ENCODE assay signal across 8 cellular contexts in the genomic region with DNA sequence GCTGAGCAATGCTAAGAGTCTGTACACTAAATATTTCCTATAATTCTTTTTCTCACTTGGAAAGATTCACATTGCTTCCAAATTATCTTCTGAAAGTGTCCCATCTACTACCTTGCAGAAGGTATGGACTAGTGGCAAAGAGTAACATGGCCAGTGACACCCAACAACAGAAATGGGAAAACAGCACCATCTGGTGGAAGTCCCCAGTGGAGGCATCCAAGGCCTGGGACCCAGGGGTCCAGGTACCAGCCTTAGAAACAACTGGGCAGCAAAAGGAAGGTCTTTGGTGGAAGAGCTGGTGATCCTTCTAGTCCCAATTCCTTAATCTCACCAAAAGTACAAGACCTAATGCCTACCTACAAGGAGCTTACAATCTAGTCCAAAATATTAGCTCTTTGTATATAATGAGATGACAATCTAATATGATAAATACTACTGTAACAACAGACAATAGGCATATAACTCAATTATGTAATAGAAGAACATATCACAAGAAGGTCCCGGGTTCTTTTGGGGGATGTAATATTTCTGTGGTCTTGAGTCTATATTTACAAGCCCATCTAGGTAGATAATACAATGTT. TPM values are rescaled to one million over a fixed set of nuclear protein-coding genes. Genes with fewer than 3 reads are reported as not detected.
DNase-seq lines count a peak whose midpoint lies in the region; ATAC-seq and TF ChIP-seq lines count a peak whose summit lies in the region.

No MANE protein-coding gene starts in this region.

- H3K9me3 ChIP-seq in T-helper 17 cell (ENCODE audit: control insufficient read depth, low read length, poor library complexity, severe bottlenecking) (no peaks in the 10 kb centered on the region), esophagus squamous epithelium (no peaks in the 10 kb centered on the region)

- 67 to 83% methylated on average over 1 of the region's 1 CpG for WGBS in esophagus squamous epithelium, 2 donors

- no peaks in the 10 kb centered on the region for H3K4me1 ChIP-seq in esophagus squamous epithelium

- H3K4me3 ChIP-seq in Jurkat, Clone E6-1 (ENCODE audit: low read length) = no peak overlapping the region
- no peak overlapping the region for H3K4me3 ChIP-seq in esophagus squamous epithelium

- intact Hi-C loops in esophagus squamous epithelium (cut with DNase I) = loop anchor here (10.0 kb wide), 1 partner anchor 100 kb away; no protein-coding TSS in a partner anchor

- no peaks in the 10 kb centered on the region for H3K36me3 Mint-ChIP-seq in T-helper 17 cell (ENCODE audit: low read depth)

- no peak overlapping the region for H3K27ac ChIP-seq in esophagus squamous epithelium

- H3K27me3 Mint-ChIP-seq in T-helper 17 cell = no peaks in the 10 kb centered on the region

- peak; percentile 10 to 68 (median 49) for TF ChIP-seq CTCF in esophagus squamous epithelium (IDR thresholded peaks at IDR 0.05)

- H3K4me3 Mint-ChIP-seq in T-helper 17 cell = no peak overlapping the region

- H3K27me3 ChIP-seq in esophagus squamous epithelium = peaks cover 0 to 81% (median 0%) of the 10 kb centered on the region in 4 donors

- peak; percentile 42 for DNase-seq in NCI-H2029 (lab: John Stamatoyannopoulos, UW)
- no peak for DNase-seq in NCI-H2029 treated with DMSO at 0.1 percent for 48 hours (lab: John Stamatoyannopoulos, UW)
- DNase-seq in Jurkat, Clone E6-1 (ENCODE audit: low read depth, low spot score) = peak; percentile 44
- peak in 1 of 3 donors; percentile 17 for DNase-seq in T-helper 17 cell
- no peak for DNase-seq in esophagus squamous epithelium (lab: John Stamatoyannopoulos, UW)
- peak in 2 of 3 experiments; percentile 8 to 23 for DNase-seq in stimulated activated CD4-positive, alpha-beta T cell treated with anti-CD3 and anti-CD28 coated beads, TNF-alpha, amount 100 ng/mL, for 24 hours (ENCODE audit: low read depth in 3 of 3)
- DNase-seq in NK-92 treated with Interleukin-12 subunit alpha and Interleukin-12 subunit beta, amount 100 ng/mL, for 24 hours (lab: John Stamatoyannopoulos, UW) = no peak

- peaks cover 19% of the 10 kb centered on the region for H3K4me1 Mint-ChIP-seq in T-helper 17 cell

- peak overlapping the region; percentile 41 for H3K27ac Mint-ChIP-seq in T-helper 17 cell

- ATAC-seq in T-helper 17 cell = peak; percentile 70
- ATAC-seq in HG03139 (IDR thresholded peaks at IDR 0.05; ENCODE audit: unreplicated experiment) = no peak

- no peaks in the 10 kb centered on the region for H3K36me3 ChIP-seq in esophagus squamous epithelium

- TF ChIP-seq POLR2A in esophagus squamous epithelium (IDR thresholded peaks at IDR 0.05) = no peak

RNA-seq across cellular contexts. Expression of a gene that starts 55.3 kb away (rescaled TPM):
- polyA plus RNA-seq in Jurkat, Clone E6-1 (2012; ENCODE audit: insufficient read depth, insufficient read length) = 35.2 TPM
- total RNA-seq in T-helper 17 cell (100 to 1,000 TPM; 136 to 138 TPM), esophagus squamous epithelium (1 to 10 TPM in 2 of 4 donors, under 1 TPM in 1, not detected in 1; 0.83 to 5.1 (median 3.4) TPM)

Comparison
In these comparisons a context has a peak if more than half of its experiments do, and no peak if none do; other contexts are left out.
1. DNase-seq: peak in NCI-H2029 (single experiment), Jurkat, Clone E6-1 (single experiment) and stimulated activated CD4-positive, alpha-beta T cell treated with anti-CD3 and anti-CD28 coated beads, TNF-alpha, amount 100 ng/mL, for 24 hours (2 of 3); none in NCI-H2029 treated with DMSO at 0.1 percent for 48 hours (single experiment), esophagus squamous epithelium (single experiment) and NK-92 treated with Interleukin-12 subunit alpha and Interleukin-12 subunit beta, amount 100 ng/mL, for 24 hours (single experiment).
2. RNA of a gene that starts 55.3 kb away (total RNA-seq): 136 to 138 TPM in T-helper 17 cell; 0.83 to 5.1 TPM in esophagus squamous epithelium; every median in the first group is over 10 times any median in the second.